ENCODE assay signal across 2 cellular contexts in the genomic region with DNA sequence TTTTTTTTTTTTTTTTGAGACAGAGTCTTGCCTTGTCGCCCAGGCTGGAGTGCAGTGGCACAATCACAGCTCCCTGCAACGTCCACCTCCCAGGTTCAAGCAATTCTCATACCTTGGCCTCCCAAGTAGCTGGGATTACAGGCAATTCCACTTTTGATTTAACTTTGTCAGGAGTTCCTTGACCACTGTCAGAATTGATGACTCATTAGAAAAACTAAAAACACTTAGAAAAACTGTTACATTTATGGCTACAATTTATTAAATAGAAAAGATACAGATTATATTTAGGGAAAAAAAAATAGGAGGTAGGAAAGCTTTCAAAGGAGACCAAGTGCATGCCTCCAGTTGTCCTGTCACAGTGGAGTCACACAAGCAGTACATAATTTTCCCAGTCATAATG.
TF ChIP-seq lines count a peak whose summit lies in the region.

No MANE protein-coding gene starts in this region.

TF ChIP-seq in HepG2, 621 proteins besides CTCF, POLR2A, EP300 and RAD21:
- TF ChIP-seq, protein P1, sequence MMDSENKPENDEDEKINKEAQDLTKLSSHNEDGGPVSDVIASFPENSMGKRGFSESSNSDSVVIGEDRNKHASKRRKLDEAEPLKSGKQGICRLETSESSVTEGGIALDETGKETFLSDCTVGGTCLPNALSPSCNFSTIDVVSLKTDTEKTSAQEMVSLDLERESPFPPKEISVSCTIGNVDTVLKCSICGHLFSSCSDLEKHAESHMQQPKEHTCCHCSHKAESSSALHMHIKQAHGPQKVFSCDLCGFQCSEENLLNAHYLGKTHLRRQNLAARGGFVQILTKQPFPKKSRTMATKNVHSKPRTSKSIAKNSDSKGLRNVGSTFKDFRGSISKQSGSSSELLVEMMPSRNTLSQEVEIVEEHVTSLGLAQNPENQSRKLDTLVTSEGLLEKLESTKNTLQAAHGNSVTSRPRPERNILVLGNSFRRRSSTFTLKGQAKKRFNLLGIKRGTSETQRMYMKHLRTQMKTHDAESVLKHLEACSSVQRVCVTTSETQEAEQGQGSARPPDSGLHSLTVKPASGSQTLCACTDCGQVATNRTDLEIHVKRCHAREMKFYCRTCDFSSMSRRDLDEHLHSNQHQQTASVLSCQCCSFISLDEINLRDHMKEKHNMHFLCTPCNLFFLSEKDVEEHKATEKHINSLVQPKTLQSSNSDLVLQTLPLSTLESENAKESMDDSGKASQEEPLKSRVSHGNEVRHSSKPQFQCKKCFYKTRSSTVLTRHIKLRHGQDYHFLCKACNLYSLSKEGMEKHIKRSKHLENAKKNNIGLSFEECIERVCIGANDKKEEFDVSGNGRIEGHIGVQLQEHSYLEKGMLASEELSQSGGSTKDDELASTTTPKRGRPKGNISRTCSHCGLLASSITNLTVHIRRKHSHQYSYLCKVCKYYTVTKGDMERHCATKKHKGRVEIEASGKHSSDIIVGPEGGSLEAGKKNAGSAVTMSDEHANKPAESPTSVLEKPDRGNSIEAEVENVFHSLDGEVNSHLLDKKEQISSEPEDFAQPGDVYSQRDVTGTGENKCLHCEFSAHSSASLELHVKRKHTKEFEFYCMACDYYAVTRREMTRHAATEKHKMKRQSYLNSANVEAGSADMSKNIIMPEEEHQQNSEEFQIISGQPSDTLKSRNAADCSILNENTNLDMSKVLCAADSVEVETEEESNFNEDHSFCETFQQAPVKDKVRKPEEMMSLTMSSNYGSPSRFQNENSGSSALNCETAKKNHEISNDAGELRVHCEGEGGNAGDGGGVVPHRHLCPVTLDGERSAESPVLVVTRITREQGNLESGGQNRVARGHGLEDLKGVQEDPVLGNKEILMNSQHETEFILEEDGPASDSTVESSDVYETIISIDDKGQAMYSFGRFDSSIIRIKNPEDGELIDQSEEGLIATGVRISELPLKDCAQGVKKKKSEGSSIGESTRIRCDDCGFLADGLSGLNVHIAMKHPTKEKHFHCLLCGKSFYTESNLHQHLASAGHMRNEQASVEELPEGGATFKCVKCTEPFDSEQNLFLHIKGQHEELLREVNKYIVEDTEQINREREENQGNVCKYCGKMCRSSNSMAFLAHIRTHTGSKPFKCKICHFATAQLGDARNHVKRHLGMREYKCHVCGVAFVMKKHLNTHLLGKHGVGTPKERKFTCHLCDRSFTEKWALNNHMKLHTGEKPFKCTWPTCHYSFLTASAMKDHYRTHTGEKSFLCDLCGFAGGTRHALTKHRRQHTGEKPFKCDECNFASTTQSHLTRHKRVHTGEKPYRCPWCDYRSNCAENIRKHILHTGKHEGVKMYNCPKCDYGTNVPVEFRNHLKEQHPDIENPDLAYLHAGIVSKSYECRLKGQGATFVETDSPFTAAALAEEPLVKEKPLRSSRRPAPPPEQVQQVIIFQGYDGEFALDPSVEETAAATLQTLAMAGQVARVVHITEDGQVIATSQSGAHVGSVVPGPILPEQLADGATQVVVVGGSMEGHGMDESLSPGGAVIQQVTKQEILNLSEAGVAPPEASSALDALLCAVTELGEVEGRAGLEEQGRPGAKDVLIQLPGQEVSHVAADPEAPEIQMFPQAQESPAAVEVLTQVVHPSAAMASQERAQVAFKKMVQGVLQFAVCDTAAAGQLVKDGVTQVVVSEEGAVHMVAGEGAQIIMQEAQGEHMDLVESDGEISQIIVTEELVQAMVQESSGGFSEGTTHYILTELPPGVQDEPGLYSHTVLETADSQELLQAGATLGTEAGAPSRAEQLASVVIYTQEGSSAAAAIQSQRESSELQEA (CRISPR knock-in tag; IDR thresholded peaks at IDR 0.05; ENCODE audit: not compliant biosample characterization) = no peak
- no peak for TF ChIP-seq MTF2 (CRISPR knock-in tag; IDR thresholded peaks at IDR 0.05; ENCODE audit: borderline replicate concordance)
- TF ChIP-seq ZNF83 (CRISPR knock-in tag; IDR thresholded peaks at IDR 0.05; ENCODE audit: borderline replicate concordance) = no peak
- TF ChIP-seq TAF1 (CRISPR knock-in tag; IDR thresholded peaks at IDR 0.05) = no peak
- TF ChIP-seq KLF12 (CRISPR knock-in tag; IDR thresholded peaks at IDR 0.05; ENCODE audit: borderline replicate concordance) = no peak
- TF ChIP-seq GLI4 (CRISPR knock-in tag; IDR thresholded peaks at IDR 0.05; ENCODE audit: borderline replicate concordance) = no peak
- no peak for TF ChIP-seq SMAD9 (CRISPR knock-in tag; IDR thresholded peaks at IDR 0.05)
- no peak for TF ChIP-seq ESRRA (CRISPR knock-in tag; IDR thresholded peaks at IDR 0.05; ENCODE audit: low read depth)
- TF ChIP-seq AKAP8 (CRISPR knock-in tag; IDR thresholded peaks at IDR 0.05) = no peak
- TF ChIP-seq ZNF598 (CRISPR knock-in tag; IDR thresholded peaks at IDR 0.05; ENCODE audit: borderline replicate concordance) = no peak
- peak; percentile 54 to 80 for TF ChIP-seq MAFK (conservative IDR thresholded peaks at IDR 0.05 in 1 of 2, IDR thresholded peaks at IDR 0.05 in 1 of 2; ENCODE audit: low read length in 2 of 2)
- no peak for TF ChIP-seq ZNF616 (CRISPR knock-in tag; IDR thresholded peaks at IDR 0.05; ENCODE audit: low read depth)
- TF ChIP-seq ELF3 (CRISPR knock-in tag; IDR thresholded peaks at IDR 0.05) = no peak
- no peak for TF ChIP-seq TCF7 (IDR thresholded peaks at IDR 0.05; ENCODE audit: low read depth)
- TF ChIP-seq GPN1 (CRISPR knock-in tag; IDR thresholded peaks at IDR 0.05; ENCODE audit: borderline replicate concordance) = no peak
- TF ChIP-seq, protein P2, sequence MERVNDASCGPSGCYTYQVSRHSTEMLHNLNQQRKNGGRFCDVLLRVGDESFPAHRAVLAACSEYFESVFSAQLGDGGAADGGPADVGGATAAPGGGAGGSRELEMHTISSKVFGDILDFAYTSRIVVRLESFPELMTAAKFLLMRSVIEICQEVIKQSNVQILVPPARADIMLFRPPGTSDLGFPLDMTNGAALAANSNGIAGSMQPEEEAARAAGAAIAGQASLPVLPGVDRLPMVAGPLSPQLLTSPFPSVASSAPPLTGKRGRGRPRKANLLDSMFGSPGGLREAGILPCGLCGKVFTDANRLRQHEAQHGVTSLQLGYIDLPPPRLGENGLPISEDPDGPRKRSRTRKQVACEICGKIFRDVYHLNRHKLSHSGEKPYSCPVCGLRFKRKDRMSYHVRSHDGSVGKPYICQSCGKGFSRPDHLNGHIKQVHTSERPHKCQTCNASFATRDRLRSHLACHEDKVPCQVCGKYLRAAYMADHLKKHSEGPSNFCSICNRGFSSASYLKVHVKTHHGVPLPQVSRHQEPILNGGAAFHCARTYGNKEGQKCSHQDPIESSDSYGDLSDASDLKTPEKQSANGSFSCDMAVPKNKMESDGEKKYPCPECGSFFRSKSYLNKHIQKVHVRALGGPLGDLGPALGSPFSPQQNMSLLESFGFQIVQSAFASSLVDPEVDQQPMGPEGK (CRISPR knock-in tag; IDR thresholded peaks at IDR 0.05) = no peak
- peak; percentile 65 for TF ChIP-seq MAFF (IDR thresholded peaks at IDR 0.05; ENCODE audit: low read depth, low read length)

TF ChIP-seq in IMR-90, 13 proteins besides CTCF, POLR2A, EP300 and RAD21:
- TF ChIP-seq SMC3 (IDR thresholded peaks at IDR 0.05; ENCODE audit: low read depth, low read length) = no peak
- TF ChIP-seq MAFK (IDR thresholded peaks at IDR 0.05; ENCODE audit: low read depth, low read length) = peak; percentile 75
- no peak for TF ChIP-seq NFE2L2 (IDR thresholded peaks at IDR 0.05; ENCODE audit: low read depth, low read length)
TF ChIP-seq in IMR-90: peak in this region for 1.
